Comparison of ENCODE assay signal across 13 cellular contexts in genomic region chr12:109944975-109945374, GRCh38. TPM values are rescaled to one million over a fixed set of nuclear protein-coding genes. Genes with fewer than 3 reads are reported as not detected.
DNase-seq lines count a peak whose midpoint lies in the region; ATAC-seq and TF ChIP-seq lines count a peak whose summit lies in the region.
"Had no signal": no experiment of that assay in that cellular context is flagged by ENCODE, and none has a peak within 500 bp of the region (broad histone marks: within the 10 kb centered on the region; RNA-seq: fewer than 3 reads in every experiment).

No MANE protein-coding gene starts in this region.

- peak overlapping the region; percentile 86 for H3K27ac ChIP-seq in left ventricle myocardium inferior (replicated peaks)
- no peak overlapping the region for H3K27ac ChIP-seq in Karpas-422 (ENCODE audit: low read length)

- intact Hi-C loops in left ventricle myocardium inferior (cut with micrococcal nuclease): no loop called here

- no peaks in the 10 kb centered on the region for H3K9me3 ChIP-seq in left ventricle myocardium inferior (replicated peaks)
- H3K9me3 ChIP-seq in Karpas-422 (ENCODE audit: low read length): no peaks in the 10 kb centered on the region
- H3K9me3 ChIP-seq: stomach had no signal

- TF ChIP-seq CTCF in left ventricle myocardium inferior (IDR thresholded peaks at IDR 0.05; ENCODE audit: borderline replicate concordance) (peak; percentile 18), nephron progenitor cell (IDR thresholded peaks at IDR 0.05) (no peak)

- DNase-seq in EL (peak; percentile 24), astrocyte of the hippocampus (ENCODE audit: low read depth, low spot score) (peak; percentile 53), left ventricle myocardium inferior (no peak), nephron progenitor cell (peak; percentile 53), NCI-H128 (lab: John Stamatoyannopoulos, UW; ENCODE audit: unreplicated experiment) (no peak), cerebellar nuclear complex (lab: John Stamatoyannopoulos, UW) (no peak), Karpas-422 (no peak)
- DNase-seq in activated naive CD4-positive, alpha-beta T cell treated with anti-CD3 and anti-CD28 coated beads, Interleukin-2, amount 50 U/mL, for 72 hours (ENCODE audit: low spot score in 2 of 2): no peak
- DNase-seq: activated naive CD4-positive, alpha-beta T cell treated with anti-CD3 and anti-CD28 coated beads for 36 hours; CD4-positive, CD25-positive, alpha-beta regulatory T cell; NCI-H446 treated with DMSO at 0.1 percent for 48 hours; stomach had no signal

- peaks cover 54% of the 10 kb centered on the region for H3K4me1 Mint-ChIP-seq in nephron progenitor cell

- peaks cover 16% of the 10 kb centered on the region for H3K79me2 ChIP-seq in Karpas-422 (ENCODE audit: low read length)

- ATAC-seq in activated naive CD4-positive, alpha-beta T cell treated with anti-CD3 and anti-CD28 coated beads, Interleukin-2, amount 50 U/mL, for 72 hours: no peak

- H3K27ac Mint-ChIP-seq in nephron progenitor cell: peak overlapping the region; percentile 87
- H3K27ac Mint-ChIP-seq in activated naive CD4-positive, alpha-beta T cell treated with anti-CD3 and anti-CD28 coated beads, Interleukin-2, amount 50 U/mL, for 72 hours: peak overlapping the region in 1 of 2 donors; percentile 44
- H3K27ac Mint-ChIP-seq: activated naive CD4-positive, alpha-beta T cell treated with anti-CD3 and anti-CD28 coated beads for 36 hours had no signal

- H3K9me3 Mint-ChIP-seq in nephron progenitor cell: no peaks in the 10 kb centered on the region
- H3K9me3 Mint-ChIP-seq in activated naive CD4-positive, alpha-beta T cell treated with anti-CD3 and anti-CD28 coated beads, Interleukin-2, amount 50 U/mL, for 72 hours: no peaks in the 10 kb centered on the region
- H3K9me3 Mint-ChIP-seq: activated naive CD4-positive, alpha-beta T cell treated with anti-CD3 and anti-CD28 coated beads for 36 hours; CD4-positive, CD25-positive, alpha-beta regulatory T cell had no signal

- H3K27me3 Mint-ChIP-seq in nephron progenitor cell (ENCODE audit: low read depth, poor library complexity): no peaks in the 10 kb centered on the region
- H3K27me3 Mint-ChIP-seq: CD4-positive, CD25-positive, alpha-beta regulatory T cell had no signal

- no peak overlapping the region for H3K9ac ChIP-seq in Karpas-422 (ENCODE audit: low read length)

- H3K4me3 Mint-ChIP-seq in nephron progenitor cell: peak overlapping the region; percentile 47
- H3K4me3 Mint-ChIP-seq: activated naive CD4-positive, alpha-beta T cell treated with anti-CD3 and anti-CD28 coated beads for 36 hours; CD4-positive, CD25-positive, alpha-beta regulatory T cell had no signal

- no peak overlapping the region for H3K4me3 ChIP-seq in left ventricle myocardium inferior
- H3K4me3 ChIP-seq in Karpas-422 (ENCODE audit: low read length): no peak overlapping the region
- H3K4me3 ChIP-seq: skin epidermis, stomach had no signal

- H3K27me3 ChIP-seq in left ventricle myocardium inferior (ENCODE audit: low read depth): no peaks in the 10 kb centered on the region
- no peaks in the 10 kb centered on the region for H3K27me3 ChIP-seq in Karpas-422 (ENCODE audit: low read length)
- H3K27me3 ChIP-seq: stomach had no signal

- H3K36me3 ChIP-seq in left ventricle myocardium inferior (peaks cover 25% of the 10 kb centered on the region), Karpas-422 (ENCODE audit: insufficient read depth, low read length) (peaks cover 63% of the 10 kb centered on the region; the same call in 1 of the 2 replicates)

- H2AFZ ChIP-seq in Karpas-422 (ENCODE audit: low read length): no peak overlapping the region

- H3K9me2 ChIP-seq in Karpas-422 (replicated peaks; ENCODE audit: insufficient read depth, low read length): no peaks in the 10 kb centered on the region

- H3K4me2 ChIP-seq in Karpas-422 (ENCODE audit: low read depth, low read length, poor library complexity, severe bottlenecking): no peak overlapping the region

- H3K36me3 Mint-ChIP-seq in nephron progenitor cell (ENCODE audit: low read depth): peaks cover 20% of the 10 kb centered on the region
- H3K36me3 Mint-ChIP-seq in activated naive CD4-positive, alpha-beta T cell treated with anti-CD3 and anti-CD28 coated beads, Interleukin-2, amount 50 U/mL, for 72 hours: peaks cover 10 to 20% of the 10 kb centered on the region in 2 donors

- no peaks in the 10 kb centered on the region for H4K20me1 ChIP-seq in Karpas-422 (ENCODE audit: insufficient read depth, low read depth, low read length)

- H3K4me1 ChIP-seq in left ventricle myocardium inferior: peaks cover 61% of the 10 kb centered on the region
- H3K4me1 ChIP-seq in Karpas-422 (ENCODE audit: low read length): peaks cover 14% of the 10 kb centered on the region

RNA-seq across cellular contexts. Expression of gene TCHP, which starts 44.9 kb away (rescaled TPM):
- total RNA-seq in left ventricle myocardium inferior: 10.4 TPM
- total RNA-seq in activated naive CD4-positive, alpha-beta T cell treated with anti-CD3 and anti-CD28 coated beads, Interleukin-2, amount 50 U/mL, for 72 hours: 10 to 100 TPM; 14.9 to 18.3 TPM
- total RNA-seq in Karpas-422 (2014; rRNA removed; shearing (Covaris generic); ENCODE audit: low replicate concordance): 11.8 and 17.0 TPM in 2 replicates

RNA-seq across cellular contexts. Expression of gene GIT2, which starts 51.2 kb away (rescaled TPM):
- 50.5 TPM for total RNA-seq in left ventricle myocardium inferior
- total RNA-seq in activated naive CD4-positive, alpha-beta T cell treated with anti-CD3 and anti-CD28 coated beads, Interleukin-2, amount 50 U/mL, for 72 hours: 10 to 100 TPM; 64.3 to 70.1 TPM
- 76.3 and 81.9 TPM in 2 replicates for total RNA-seq in Karpas-422 (2014; rRNA removed; shearing (Covaris generic); ENCODE audit: low replicate concordance)

RNA-seq across cellular contexts. Expression of gene ANKRD13A, which starts 54.3 kb away (rescaled TPM):
- total RNA-seq in left ventricle myocardium inferior: 20.0 TPM
- total RNA-seq in activated naive CD4-positive, alpha-beta T cell treated with anti-CD3 and anti-CD28 coated beads, Interleukin-2, amount 50 U/mL, for 72 hours: 10 to 100 TPM; 64.7 to 65.2 TPM
- 277 and 337 TPM in 2 replicates for total RNA-seq in Karpas-422 (2014; rRNA removed; shearing (Covaris generic); ENCODE audit: low replicate concordance)

Comparison
In these comparisons a context has a peak if more than half of its experiments do, and no peak if none do; other contexts are left out.
1. DNase-seq: peak in EL (single experiment), astrocyte of the hippocampus (single experiment) and nephron progenitor cell (single experiment); none in left ventricle myocardium inferior (single experiment), activated naive CD4-positive, alpha-beta T cell treated with anti-CD3 and anti-CD28 coated beads, Interleukin-2, amount 50 U/mL, for 72 hours (0 of 2), NCI-H128 (single experiment), cerebellar nuclear complex (0 of 2) and Karpas-422 (single experiment).